Comparison of ENCODE assay signal across 21 cellular contexts in genomic region chr7:141999219-141999618, GRCh38. TPM values are rescaled to one million over a fixed set of nuclear protein-coding genes. Genes with fewer than 3 reads are reported as not detected.
DNase-seq lines count a peak whose midpoint lies in the region; ATAC-seq, FAIRE-seq and TF ChIP-seq lines count a peak whose summit lies in the region.
"Had no signal": no experiment of that assay in that cellular context is flagged by ENCODE, and none has a peak within 500 bp of the region (broad histone marks: within the 10 kb centered on the region; RNA-seq: fewer than 3 reads in every experiment).

No MANE protein-coding gene starts in this region.

- no peak for ATAC-seq in GM18868 (IDR thresholded peaks at IDR 0.05; ENCODE audit: unreplicated experiment)

- no peaks in the 10 kb centered on the region for H3K36me3 Mint-ChIP-seq in type B pancreatic cell

- no peak overlapping the region for H3K27ac Mint-ChIP-seq in type B pancreatic cell
- H3K27ac Mint-ChIP-seq: CD8-positive, alpha-beta memory T cell had no signal

- no peak overlapping the region for H3K4me3 Mint-ChIP-seq in type B pancreatic cell
- H3K4me3 Mint-ChIP-seq: CD8-positive, alpha-beta memory T cell had no signal

- FAIRE-seq in islet of Langerhans (lab: Jason Lieb, UNC), result peak; percentile 45
- FAIRE-seq: A204.1 had no signal

- no peaks in the 10 kb centered on the region for H3K4me1 Mint-ChIP-seq in type B pancreatic cell (ENCODE audit: unreplicated experiment)
- H3K4me1 Mint-ChIP-seq: CD8-positive, alpha-beta memory T cell had no signal

- H3K27me3 Mint-ChIP-seq in type B pancreatic cell, result no peaks in the 10 kb centered on the region

- DNase-seq in NCI-H748 (lab: John Stamatoyannopoulos, UW; ENCODE audit: unreplicated experiment) (peak; percentile 51), NCI-H748 treated with DMSO at 0.1 percent for 48 hours (lab: John Stamatoyannopoulos, UW) (no peak), NCI-H345 (lab: John Stamatoyannopoulos, UW) (peak; percentile 69), type B pancreatic cell (ENCODE audit: extremely low spot score, unreplicated experiment) (no peak), putamen (ENCODE audit: low spot score) (no peak), retina (no peak)
- DNase-seq: CD8-positive, alpha-beta memory T cell; DMS 273 treated with DMSO at 0.1 percent for 48 hours; H7; IMR-90; MM.1S; NCI-H187 treated with DMSO at 0.1 percent for 48 hours; NCI-H2171 treated with DMSO at 0.1 percent for 48 hours; NCI-H510A treated with DMSO at 0.1 percent for 48 hours; NK-92 treated with Interleukin-12 subunit alpha and Interleukin-12 subunit beta, amount 100 ng/mL, for 24 hours; RPMI8226; SJCRH30 had no signal

- no peaks in the 10 kb centered on the region for H3K9me3 Mint-ChIP-seq in type B pancreatic cell

- no peak for TF ChIP-seq CTCF in type B pancreatic cell (conservative IDR thresholded peaks at IDR 0.05)

RNA-seq across cellular contexts. Expression of gene MGAM, which starts 3.5 kb away (rescaled TPM):
- 1.3 and 2.2 TPM in 2 replicates for total RNA-seq in type B pancreatic cell (ENCODE audit: low replicate concordance)
- total RNA-seq: CD8-positive, alpha-beta memory T cell; IMR-90 had no signal

RNA-seq across cellular contexts. Expression of gene TAS2R38, which starts 25.6 kb away (rescaled TPM):
- total RNA-seq in type B pancreatic cell (ENCODE audit: low replicate concordance), result not detected in 2 replicates
- total RNA-seq: CD8-positive, alpha-beta memory T cell; H7; IMR-90; OCI-LY7; SJCRH30 had no signal

RNA-seq across cellular contexts. Expression of gene CLEC5A, which starts 52.4 kb away (rescaled TPM):
- not detected in 2 replicates for total RNA-seq in type B pancreatic cell (ENCODE audit: low replicate concordance)
- total RNA-seq: H7, IMR-90, OCI-LY7, SJCRH30 had no signal

Comparison
In these comparisons a context has a peak if more than half of its experiments do, and no peak if none do; other contexts are left out.
1. DNase-seq: peak in NCI-H748 (single experiment) and NCI-H345 (single experiment); none in NCI-H748 treated with DMSO at 0.1 percent for 48 hours (single experiment), type B pancreatic cell (single experiment), putamen (single experiment) and retina (single experiment).